Comparison of ENCODE assay signal across 10 cellular contexts in genomic region chr2:131335319-131335718, GRCh38. TPM values are rescaled to one million over a fixed set of nuclear protein-coding genes. Genes with fewer than 3 reads are reported as not detected.
DNase-seq lines count a peak whose midpoint lies in the region; ATAC-seq, FAIRE-seq and TF ChIP-seq lines count a peak whose summit lies in the region.
"Not testable (repeated sequence)": the region's sequence is repeated elsewhere in the genome, so short reads cannot be mapped to it uniquely, and the experiment has no call there.
"Had no signal": no experiment of that assay in that cellular context is flagged by ENCODE, and none has a peak within 500 bp of the region (broad histone marks: within the 10 kb centered on the region; RNA-seq: fewer than 3 reads in every experiment).

No MANE protein-coding gene starts in this region.

- CTCF ChIA-PET in K562 (lab: Yijun Ruan, JAX; ENCODE audit: low intra/inter-chr PET ratio) = not testable (repeated sequence)

- H3K27me3 Mint-ChIP-seq in nephron progenitor cell (ENCODE audit: low read depth, poor library complexity) (peaks cover 56% of the 10 kb centered on the region), type B pancreatic cell (peaks cover 61% of the 10 kb centered on the region)

- peak; percentile 74 for ATAC-seq in K562

- not testable (repeated sequence) for H3K27ac ChIP-seq in K562 (ENCODE audit: extremely low read depth, low read depth, low read length)

- not testable (repeated sequence) for H3K27me3 ChIP-seq in K562 (ENCODE audit: control insufficient read depth in 2 of 2, insufficient read depth in 2 of 2, low read length in 2 of 2)

- 4% methylated on average over 6 of the region's 6 CpGs for WGBS in K562 (ENCODE audit: insufficient coverage, low coverage, missing lambda C conversion rate)

- not testable (repeated sequence) for H3K36me3 Mint-ChIP-seq in nephron progenitor cell (ENCODE audit: low read depth); type B pancreatic cell

- POLR2A ChIA-PET in K562 (lab: Yijun Ruan, JAX) = not testable (repeated sequence)

- peak; percentile 29 to 36 (median 32); a peak in 4 of 6 replicates for TF ChIP-seq CTCF in K562 (IDR thresholded peaks at IDR 0.05 in 2 of 3, conservative IDR thresholded peaks at IDR 0.05 in 1 of 3; ENCODE audit: insufficient read depth in 2 of 3, low read depth in 1 of 3, low read length in 3 of 3)
- not testable (repeated sequence) for TF ChIP-seq CTCF in nephron progenitor cell (IDR thresholded peaks at IDR 0.05)
- TF ChIP-seq CTCF in type B pancreatic cell (conservative IDR thresholded peaks at IDR 0.05) = peak; percentile 64

- DNase-seq in DMS79 (lab: John Stamatoyannopoulos, UW) (peak; percentile 6), NCI-H460 (ENCODE audit: extremely low read depth, low read depth) (peak; percentile 33), SW480 (ENCODE audit: low spot score) (peak; percentile 36), K562 (ENCODE audit: extremely low read depth in 1 of 4, low spot score in 3 of 4) (peak in 1 of 4 experiments; percentile 49), glomerular visceral epithelial cell (ENCODE audit: extremely low spot score) (peak; percentile 26), nephron progenitor cell (peak; percentile 16)
- peak; percentile 15 for DNase-seq in Jurkat, Clone E6-1 (ENCODE audit: low read depth, low spot score)
- not testable (repeated sequence) for DNase-seq in type B pancreatic cell (ENCODE audit: extremely low spot score, unreplicated experiment)

- H3K4me1 Mint-ChIP-seq in nephron progenitor cell; type B pancreatic cell (ENCODE audit: unreplicated experiment): not testable (repeated sequence)

- H3K27ac Mint-ChIP-seq in nephron progenitor cell, type B pancreatic cell: not testable (repeated sequence)

- not testable (repeated sequence) for H3K9ac ChIP-seq in K562 (ENCODE audit: insufficient read depth in 1 of 2, low read depth in 2 of 2, low read length in 2 of 2)

- H4K20me1 ChIP-seq in K562 (replicated peaks; ENCODE audit: control insufficient read depth, insufficient read depth, low read length) = not testable (repeated sequence)

- intact Hi-C loops in K562 (cut with micrococcal nuclease) = loop anchor here (1.0 to 2.0 kb wide), 3 partner anchors 59 to 1003 kb away; no protein-coding TSS in a partner anchor

- FAIRE-seq in K562 (lab: Jason Lieb, UNC) = not testable (repeated sequence)

- H3K4me2 ChIP-seq in K562 (ENCODE audit: insufficient read depth, low read length) = not testable (repeated sequence)

- in situ Hi-C loops in K562 (cut with MboI) = not testable (repeated sequence)

- not testable (repeated sequence) for TF ChIP-seq EP300 in K562 (IDR thresholded peaks at IDR 0.05; ENCODE audit: low read length)

- not testable (repeated sequence) for H3K79me2 ChIP-seq in K562 (ENCODE audit: control insufficient read depth, insufficient read depth, low read length)

- H3K4me3 Mint-ChIP-seq in nephron progenitor cell, type B pancreatic cell: not testable (repeated sequence)

- H3K4me1 ChIP-seq in K562 (replicated peaks in 1 of 2; ENCODE audit: control insufficient read depth in 2 of 2, insufficient read depth in 2 of 2, low read length in 2 of 2) = not testable (repeated sequence)

- H3K4me3 ChIP-seq in Jurkat, Clone E6-1 (ENCODE audit: low read length); K562: not testable (repeated sequence)

- not testable (repeated sequence) for H3K9me1 ChIP-seq in K562 (ENCODE audit: control insufficient read depth, insufficient read depth, low read length)

- H3K9me3 ChIP-seq in K562 (replicated peaks; ENCODE audit: control insufficient read depth, insufficient read depth, low read depth, low read length) = not testable (repeated sequence)

- TF ChIP-seq POLR2A in K562 (conservative IDR thresholded peaks at IDR 0.05) = not testable (repeated sequence)

- BruUV-seq in K562 (replicated peaks; lab: Mats Ljungman, UMichigan) = not testable (repeated sequence)

- H2AFZ ChIP-seq in K562 (ENCODE audit: low read depth, low read length) = not testable (repeated sequence)

- H3K36me3 ChIP-seq in K562 (ENCODE audit: control insufficient read depth, insufficient read depth, low read length) = not testable (repeated sequence)

- H3K9me3 Mint-ChIP-seq in nephron progenitor cell, type B pancreatic cell: not testable (repeated sequence)

- TF ChIP-seq RAD21 in K562 (CRISPR knock-in tag; conservative IDR thresholded peaks at IDR 0.05 in 1 of 2, IDR thresholded peaks at IDR 0.05 in 1 of 2) = peak; percentile 8 to 66; a peak in 2 of 4 replicates

RNA-seq across cellular contexts. Expression of gene RAB6D, which starts 28.6 kb away (rescaled TPM):
- polyA plus RNA-seq in Jurkat, Clone E6-1 (2012; ENCODE audit: insufficient read depth, insufficient read length) = 0.73 TPM
- total RNA-seq in NCI-H460 (2014; rRNA removed; shearing (Covaris generic)) = 0.10 TPM in 1 of 2 replicates, not detected in the other
- polyA plus RNA-seq in NCI-H460 (2014; cell fraction: nucleus; rRNA removed) = not detected in 2 replicates
- total RNA-seq in K562 (2011; cell fraction: chromatin; rRNA removed; ENCODE audit: low replicate concordance) = not detected in 2 replicates
- total RNA-seq in K562 (2011; cell fraction: nucleolus; rRNA removed) = not detected in 2 replicates
- not detected in 2 replicates for total RNA-seq in K562 (2011; cell fraction: nucleoplasm; rRNA removed)
- total RNA-seq in K562 (2014; rRNA removed) (not detected in 2 replicates), K562 (2014; rRNA removed; fragmentation: Illumina TruSeq; extraction: Trizol) (0.04 TPM in 1 of 2 replicates, not detected in the other), K562 (2015; rRNA removed; fragmentation: Illumina TruSeq; extraction: Trizol) (not detected in 2 replicates), K562 (2021) (not detected in 2 replicates), type B pancreatic cell (ENCODE audit: low replicate concordance) (0.56 and 0.64 TPM in 2 replicates)
- polyA plus RNA-seq in K562 (2011; rRNA removed) (0.03 TPM in 2 replicates), K562 (2014; fragmentation: Illumina TruSeq; extraction: Trizol) (0.03 TPM in 1 of 2 replicates, not detected in the other), K562 (2014; fragmentation: Nextera tagmentation; extraction: Ambion mirVana) (under 1 TPM in 1 of 2 experiments, not detected in 1; 0.01 TPM), K562 (2014; rRNA removed) (not detected in 2 replicates)
- not detected in 2 replicates for polyA plus RNA-seq in K562 (2011; cell fraction: cytosol; rRNA removed)
- not detected in 2 replicates for polyA plus RNA-seq in K562 (2011; cell fraction: nucleus; rRNA removed)
- polyA plus RNA-seq in K562 (2012) = 0.03 TPM in 2 replicates
- 0.11 and 0.12 TPM in 2 replicates for polyA minus RNA-seq in K562 (2011; rRNA and poly(A)+ RNA removed)
- polyA minus RNA-seq in K562 (2011; cell fraction: cytosol; rRNA and poly(A)+ RNA removed) = not detected in 2 replicates
- polyA minus RNA-seq in K562 (2011; cell fraction: nucleus; rRNA and poly(A)+ RNA removed) = not detected in 2 replicates
- total RNA-seq: lower leg skin had no signal
- polyA plus RNA-seq: IgD-negative memory B cell had no signal
